In genomic region chr6:127069659-127070279, GRCh38 we compare ENCODE assay signal across 8 cellular contexts. TPM values are rescaled to one million over a fixed set of nuclear protein-coding genes. Genes with fewer than 3 reads are reported as not detected.
DNase-seq lines count a peak whose midpoint lies in the region; ATAC-seq and TF ChIP-seq lines count a peak whose summit lies in the region.

No MANE protein-coding gene starts in this region.

- intact Hi-C loops in heart right ventricle (cut with DNase I), result loop anchor here in 1 of 10 donors (10.0 kb wide), 1 partner anchor 265 kb away; no protein-coding TSS in a partner anchor
- intact Hi-C loops in right cardiac atrium (cut with DNase I), result no loop called here
- intact Hi-C loops in Panc1 (cut with micrococcal nuclease; ENCODE audit: unreplicated experiment), result no loop called here

- in situ Hi-C loops in Panc1 (cut with HindIII; ENCODE audit: low pct_unique_long_range_greater_than_20kb, low sequenced_read_pairs), result no loop called here

- TF ChIP-seq CTCF in heart right ventricle (IDR thresholded peaks at IDR 0.05) (peak in 7 of 9 donors; percentile 30 to 47 (median 39)), Panc1 (IDR thresholded peaks at IDR 0.05) (peak; percentile 50; the same call in 1 of the 2 replicates)

- H3K4me1 ChIP-seq in heart right ventricle, result no peaks in the 10 kb centered on the region
- no peaks in the 10 kb centered on the region for H3K4me1 ChIP-seq in right cardiac atrium (ENCODE audit: control insufficient read depth, insufficient read depth, low read length)
- H3K4me1 ChIP-seq in Panc1 (ENCODE audit: control insufficient read depth, insufficient read depth, low read length), result no peaks in the 10 kb centered on the region

- H3K36me3 ChIP-seq in heart right ventricle (no peaks in the 10 kb centered on the region), Panc1 (ENCODE audit: control insufficient read depth, insufficient read depth, low read length) (no peaks in the 10 kb centered on the region)

- no peak for ATAC-seq in heart right ventricle
- no peak for ATAC-seq in right cardiac atrium
- peak; percentile 77 for ATAC-seq in HG02884 (IDR thresholded peaks at IDR 0.05; ENCODE audit: unreplicated experiment)
- ATAC-seq in Panc1, result peak; percentile 75; the same call in 1 of the 2 replicates
- ATAC-seq in HG03045 (IDR thresholded peaks at IDR 0.05; ENCODE audit: unreplicated experiment), result no peak

- no peak overlapping the region for H3K4me3 ChIP-seq in heart right ventricle
- H3K4me3 ChIP-seq in right cardiac atrium (ENCODE audit: low read length), result no peak overlapping the region
- H3K4me3 ChIP-seq in Panc1 (ENCODE audit: low read depth in 2 of 2, low read length in 2 of 2), result no peak overlapping the region

- H3K27me3 ChIP-seq in heart right ventricle, result no peaks in the 10 kb centered on the region
- H3K27me3 ChIP-seq in right cardiac atrium (ENCODE audit: control insufficient read depth, insufficient read depth), result no peaks in the 10 kb centered on the region
- H3K27me3 ChIP-seq in Panc1 (ENCODE audit: control insufficient read depth, insufficient read depth, low read length), result no peaks in the 10 kb centered on the region

- POLR2A ChIA-PET in Panc1 (lab: Charles Lee), result no interaction called here

- DNase-seq in heart right ventricle (no peak), right cardiac atrium (no peak), Panc1 (ENCODE audit: low read depth, low spot score) (no peak), hepatic stellate cell (ENCODE audit: low spot score) (peak; percentile 7), caudate nucleus (lab: John Stamatoyannopoulos, UW) (no peak)
- no peak for DNase-seq in activated CD4-positive, alpha-beta T cell treated with anti-CD3 and anti-CD28 coated beads, Interleukin-2, amount 50 U/mL, for 48 hours

- CTCF ChIA-PET in Panc1 (lab: Charles Lee), result no interaction called here

- no TSS peak for BruUV-seq in Panc1 (replicated peaks; lab: Mats Ljungman, UMichigan)

- H3K9me3 ChIP-seq in heart right ventricle, result no peaks in the 10 kb centered on the region
- H3K9me3 ChIP-seq in right cardiac atrium (ENCODE audit: control insufficient read depth, low read length), result no peaks in the 10 kb centered on the region
- peaks cover 3% of the 10 kb centered on the region; the same call in 1 of the 2 replicates for H3K9me3 ChIP-seq in Panc1 (ENCODE audit: control insufficient read depth, insufficient read depth, low read depth, low read length)

- WGBS in heart right ventricle, 2 donors, result 47 to 51% methylated on average over 3 of the region's 3 CpGs
- WGBS in right cardiac atrium, result 51% methylated on average over 3 of the region's 3 CpGs

- H3K27ac ChIP-seq in heart right ventricle (no peak overlapping the region), right cardiac atrium (ENCODE audit: low read length) (no peak overlapping the region), Panc1 (ENCODE audit: low read length) (no peak overlapping the region), caudate nucleus (ENCODE audit: low read depth, low read length) (no peak overlapping the region)

RNA-seq across cellular contexts. Expression of gene RSPO3, which starts 48.7 kb away (rescaled TPM):
- under 1 TPM in 9 of 10 donors, not detected in 1; 0.21 to 0.64 (median 0.37) TPM for total RNA-seq in heart right ventricle
- under 1 TPM; 0.20 to 0.73 TPM for polyA plus RNA-seq in heart right ventricle
- under 1 TPM; 0.34 to 0.82 (median 0.71) TPM for total RNA-seq in right cardiac atrium
- polyA plus RNA-seq in right cardiac atrium, result 1.3 TPM
- total RNA-seq in Panc1 (2021; ENCODE audit: unreplicated experiment), result not detected
- not detected for polyA plus RNA-seq in Panc1 (2012; ENCODE audit: insufficient read length)

Comparison
In these comparisons a context has a peak if more than half of its experiments do, and no peak if none do; other contexts are left out.
1. ATAC-seq: peak in HG02884 (single experiment) and Panc1 (single experiment); none in heart right ventricle (0 of 8), right cardiac atrium (0 of 2) and HG03045 (single experiment).